12 cellular contexts compared by ENCODE assay signal in the genomic region with DNA sequence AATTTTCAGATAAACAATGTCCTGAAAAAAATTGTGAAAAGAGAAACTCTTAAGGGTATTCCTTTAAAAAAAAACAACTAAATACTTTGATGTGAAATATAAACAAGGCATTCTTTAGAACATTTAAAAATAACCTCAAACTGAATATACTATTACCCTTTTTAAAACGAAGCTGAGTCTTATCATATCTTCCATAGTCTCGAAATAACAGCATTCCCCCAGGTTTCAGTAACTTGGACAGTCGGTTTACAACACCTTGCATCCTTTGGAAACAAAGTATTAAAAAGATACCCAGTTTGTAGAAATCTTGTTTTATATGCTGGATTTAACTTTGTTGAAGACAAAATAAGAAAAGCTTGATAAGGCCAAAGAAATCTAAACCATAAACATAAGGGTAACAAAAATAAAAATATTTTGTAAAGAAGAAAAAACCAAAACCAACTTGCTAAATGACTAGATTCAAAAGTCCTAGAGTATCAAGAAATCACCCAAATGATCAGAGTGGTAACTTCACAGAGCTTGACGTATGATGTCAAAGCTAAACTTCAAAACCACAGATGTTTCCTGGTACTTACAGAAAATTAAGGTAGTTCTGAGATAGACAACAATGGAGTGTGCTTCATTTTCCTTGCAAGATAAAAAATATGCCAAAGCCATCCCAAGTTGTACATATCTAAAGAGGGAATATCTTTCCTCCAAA.
DNase-seq lines count a peak whose midpoint lies in the region; ATAC-seq, FAIRE-seq and TF ChIP-seq lines count a peak whose summit lies in the region.
"Had no signal": no experiment of that assay in that cellular context is flagged by ENCODE, and none has a peak within 500 bp of the region (broad histone marks: within the 10 kb centered on the region; RNA-seq: fewer than 3 reads in every experiment).

No MANE protein-coding gene starts in this region.

- no peaks in the 10 kb centered on the region for H3K27me3 ChIP-seq in pancreas
- H3K27me3 ChIP-seq: dorsolateral prefrontal cortex, SJSA1 had no signal

- intact Hi-C loops in pancreas (cut with DNase I) = no loop called here
- intact Hi-C loops in posterior cingulate gyrus (cut with DNase I) = no loop called here

- no peak for TF ChIP-seq CTCF in WTC11 (IDR thresholded peaks at IDR 0.05)
- no peak for TF ChIP-seq CTCF in pancreas (IDR thresholded peaks at IDR 0.05)

- H3K9me3 Mint-ChIP-seq in WTC11 = no peaks in the 10 kb centered on the region

- no peak overlapping the region for H3K4me3 Mint-ChIP-seq in WTC11

- no peaks in the 10 kb centered on the region for H3K27me3 Mint-ChIP-seq in WTC11 (ENCODE audit: low read depth)

- H3K4me1 ChIP-seq in pancreas = no peaks in the 10 kb centered on the region

- H3K36me3 Mint-ChIP-seq in WTC11 = peaks cover 28% of the 10 kb centered on the region

- POLR2A ChIA-PET in WTC11 (lab: Charles Lee) = no interaction called here

- no peaks in the 10 kb centered on the region for H3K9me3 ChIP-seq in pancreas
- H3K9me3 ChIP-seq: SJSA1 had no signal

- DNase-seq in activated CD4-positive, CD25-positive, alpha-beta regulatory T cell (lab: John Stamatoyannopoulos, UW) = no peak
- DNase-seq in WTC11 (ENCODE audit: low spot score) (no peak), pancreas (no peak), posterior cingulate gyrus (no peak), NCI-H2171 treated with DMSO at 0.1 percent for 48 hours (lab: John Stamatoyannopoulos, UW) (no peak)
- DNase-seq: dorsolateral prefrontal cortex; stimulated activated CD8-positive, alpha-beta memory T cell treated with anti-CD3 and anti-CD28 coated beads, Interleukin-4, amount 100 ng/mL, for 48 hours had no signal

- ATAC-seq in activated CD4-positive, CD25-positive, alpha-beta regulatory T cell treated with anti-CD3 and anti-CD28 coated beads, Interleukin-2, amount 50 U/mL, for 24 hours = peak; percentile 66 to 86
- ATAC-seq in HG02885 (IDR thresholded peaks at IDR 0.05; ENCODE audit: poor library complexity, unreplicated experiment) (peak; percentile 50), WTC11 (no peak), pancreas (no peak), HG03469 (IDR thresholded peaks at IDR 0.05; ENCODE audit: unreplicated experiment) (no peak)

- CTCF ChIA-PET in WTC11 (lab: Charles Lee) = interaction anchor here (0.9 to 2.0 kb wide), 6 partner anchors 10 to 198 kb away, joined by 3 to 11 read pairs (median 3); no protein-coding TSS in a partner anchor

- H3K36me3 ChIP-seq in pancreas = no peaks in the 10 kb centered on the region
- H3K36me3 ChIP-seq: SJSA1 had no signal

- no peak overlapping the region for H3K27ac ChIP-seq in pancreas
- H3K27ac ChIP-seq: 22Rv1, dorsolateral prefrontal cortex, SJSA1 had no signal

- H3K4me3 ChIP-seq in pancreas = no peak overlapping the region
- H3K4me3 ChIP-seq: dorsolateral prefrontal cortex, SJSA1 had no signal

- peak; percentile 17 for FAIRE-seq in pancreas (lab: Jason Lieb, UNC)

- WGBS in pancreas, 2 donors = 86 to 93% methylated on average over 4 of the region's 4 CpGs

- H3K27ac Mint-ChIP-seq in WTC11 = peak overlapping the region; percentile 93; the same call in 1 of the 2 replicates

- peaks cover 64% of the 10 kb centered on the region for H3K4me1 Mint-ChIP-seq in WTC11

TF ChIP-seq in WTC11, 78 proteins besides CTCF, POLR2A, EP300 and RAD21:
- TF ChIP-seq SMAD4 (CRISPR knock-in tag; IDR thresholded peaks at IDR 0.05) (no peak), ZNF138 (CRISPR knock-in tag; conservative IDR thresholded peaks at IDR 0.05) (no peak), SP1 (CRISPR knock-in tag; conservative IDR thresholded peaks at IDR 0.05) (no peak), NFATC4 (CRISPR knock-in tag; IDR thresholded peaks at IDR 0.05) (no peak), HMGA2 (CRISPR knock-in tag; IDR thresholded peaks at IDR 0.05) (no peak), JAZF1 (CRISPR knock-in tag; IDR thresholded peaks at IDR 0.05) (no peak), JUN (CRISPR knock-in tag; IDR thresholded peaks at IDR 0.05) (no peak), ATF1 (CRISPR knock-in tag; IDR thresholded peaks at IDR 0.05) (no peak), CBFB (CRISPR knock-in tag; IDR thresholded peaks at IDR 0.05; ENCODE audit: low read depth) (no peak)
- TF ChIP-seq, protein P1, sequence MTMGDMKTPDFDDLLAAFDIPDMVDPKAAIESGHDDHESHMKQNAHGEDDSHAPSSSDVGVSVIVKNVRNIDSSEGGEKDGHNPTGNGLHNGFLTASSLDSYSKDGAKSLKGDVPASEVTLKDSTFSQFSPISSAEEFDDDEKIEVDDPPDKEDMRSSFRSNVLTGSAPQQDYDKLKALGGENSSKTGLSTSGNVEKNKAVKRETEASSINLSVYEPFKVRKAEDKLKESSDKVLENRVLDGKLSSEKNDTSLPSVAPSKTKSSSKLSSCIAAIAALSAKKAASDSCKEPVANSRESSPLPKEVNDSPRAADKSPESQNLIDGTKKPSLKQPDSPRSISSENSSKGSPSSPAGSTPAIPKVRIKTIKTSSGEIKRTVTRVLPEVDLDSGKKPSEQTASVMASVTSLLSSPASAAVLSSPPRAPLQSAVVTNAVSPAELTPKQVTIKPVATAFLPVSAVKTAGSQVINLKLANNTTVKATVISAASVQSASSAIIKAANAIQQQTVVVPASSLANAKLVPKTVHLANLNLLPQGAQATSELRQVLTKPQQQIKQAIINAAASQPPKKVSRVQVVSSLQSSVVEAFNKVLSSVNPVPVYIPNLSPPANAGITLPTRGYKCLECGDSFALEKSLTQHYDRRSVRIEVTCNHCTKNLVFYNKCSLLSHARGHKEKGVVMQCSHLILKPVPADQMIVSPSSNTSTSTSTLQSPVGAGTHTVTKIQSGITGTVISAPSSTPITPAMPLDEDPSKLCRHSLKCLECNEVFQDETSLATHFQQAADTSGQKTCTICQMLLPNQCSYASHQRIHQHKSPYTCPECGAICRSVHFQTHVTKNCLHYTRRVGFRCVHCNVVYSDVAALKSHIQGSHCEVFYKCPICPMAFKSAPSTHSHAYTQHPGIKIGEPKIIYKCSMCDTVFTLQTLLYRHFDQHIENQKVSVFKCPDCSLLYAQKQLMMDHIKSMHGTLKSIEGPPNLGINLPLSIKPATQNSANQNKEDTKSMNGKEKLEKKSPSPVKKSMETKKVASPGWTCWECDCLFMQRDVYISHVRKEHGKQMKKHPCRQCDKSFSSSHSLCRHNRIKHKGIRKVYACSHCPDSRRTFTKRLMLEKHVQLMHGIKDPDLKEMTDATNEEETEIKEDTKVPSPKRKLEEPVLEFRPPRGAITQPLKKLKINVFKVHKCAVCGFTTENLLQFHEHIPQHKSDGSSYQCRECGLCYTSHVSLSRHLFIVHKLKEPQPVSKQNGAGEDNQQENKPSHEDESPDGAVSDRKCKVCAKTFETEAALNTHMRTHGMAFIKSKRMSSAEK (CRISPR knock-in tag; IDR thresholded peaks at IDR 0.05; ENCODE audit: borderline replicate concordance) = no peak
TF ChIP-seq in WTC11: peak in this region for 0.

Comparison
In these comparisons a context has a peak if more than half of its experiments do, and no peak if none do; other contexts are left out.
1. ATAC-seq: peak in activated CD4-positive, CD25-positive, alpha-beta regulatory T cell treated with anti-CD3 and anti-CD28 coated beads, Interleukin-2, amount 50 U/mL, for 24 hours (2 of 2) and HG02885 (single experiment); none in WTC11 (single experiment), pancreas (0 of 4) and HG03469 (single experiment).